In the genomic region with DNA sequence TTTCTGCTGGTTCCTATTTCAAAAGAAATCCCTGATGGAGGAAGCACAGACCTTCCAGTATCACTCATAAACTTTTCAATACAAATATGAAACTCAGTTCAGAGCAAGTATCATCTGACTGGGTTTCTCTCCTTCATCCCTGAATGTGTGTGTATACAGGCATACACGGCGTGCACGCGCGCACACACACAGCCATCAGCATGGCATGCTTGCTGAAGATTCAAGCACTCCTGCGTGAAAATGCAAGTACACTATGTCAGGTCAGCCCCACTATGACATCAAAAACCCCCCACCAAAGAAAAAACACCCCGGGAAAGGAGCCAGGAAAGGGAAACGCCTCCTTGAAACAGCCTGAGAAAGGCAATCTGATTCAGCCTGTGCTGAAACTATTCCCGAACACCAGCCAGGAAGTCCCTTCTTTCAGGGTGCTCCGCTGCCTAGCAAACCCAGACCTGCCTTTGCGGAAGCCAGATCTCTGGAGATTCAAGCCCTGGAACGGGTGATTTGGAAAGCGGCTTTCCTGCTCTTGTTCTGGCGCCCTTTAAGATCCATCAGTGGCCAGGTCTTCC, we compare ENCODE assay signal across 8 cellular contexts. TPM values are rescaled to one million over a fixed set of nuclear protein-coding genes. Genes with fewer than 3 reads are reported as not detected.
DNase-seq lines count a peak whose midpoint lies in the region; ATAC-seq and TF ChIP-seq lines count a peak whose summit lies in the region.

No MANE protein-coding gene starts in this region.

- WGBS in body of pancreas, 2 donors: 33 to 46% methylated on average over 14 of the region's 14 CpGs
- 1 to 9% (median 4%) methylated on average over 14 of the region's 14 CpGs for WGBS in spleen, 5 donors

- H3K4me1 Mint-ChIP-seq in immature natural killer cell (peaks cover 6 to 7% of the 10 kb centered on the region in 2 donors), CD14-positive monocyte (peaks cover 3% of the 10 kb centered on the region)

- H3K27ac ChIP-seq in body of pancreas (peak overlapping the region; percentile 37 to 56 (median 44)), spleen (peak overlapping the region; percentile 2 to 74 (median 54))

- ATAC-seq in GM18517 (IDR thresholded peaks at IDR 0.05; ENCODE audit: unreplicated experiment) (peak; percentile 7), body of pancreas (peak; percentile 54), HG03439 (IDR thresholded peaks at IDR 0.05; ENCODE audit: unreplicated experiment) (no peak)

- H3K27me3 ChIP-seq in body of pancreas: no peaks in the 10 kb centered on the region
- H3K27me3 ChIP-seq in spleen (replicated peaks in 1 of 7): peaks cover 0 to 3% (median 0%) of the 10 kb centered on the region in 7 donors

- H3K36me3 Mint-ChIP-seq in immature natural killer cell: peaks cover 0 to 6% (median 5%) of the 10 kb centered on the region in 3 donors
- no peaks in the 10 kb centered on the region for H3K36me3 Mint-ChIP-seq in CD14-positive monocyte

- H3K9me3 Mint-ChIP-seq in immature natural killer cell (no peaks in the 10 kb centered on the region), CD14-positive monocyte (peaks cover 0 to 9% (median 2%) of the 10 kb centered on the region in 7 donors)

- H3K27me3 Mint-ChIP-seq in immature natural killer cell (ENCODE audit: low read depth in 3 of 3): no peaks in the 10 kb centered on the region
- H3K27me3 Mint-ChIP-seq in CD14-positive monocyte (ENCODE audit: low read depth in 3 of 3): peaks cover 0 to 10% (median 4%) of the 10 kb centered on the region in 3 donors

- no peaks in the 10 kb centered on the region for H3K36me3 ChIP-seq in body of pancreas (replicated peaks in 1 of 2; ENCODE audit: insufficient read depth in 1 of 2, low read depth in 2 of 2)
- no peaks in the 10 kb centered on the region for H3K36me3 ChIP-seq in spleen

- intact Hi-C loops in body of pancreas (cut with DNase I) (no loop called here), spleen (cut with DNase I; ENCODE audit: low total_unique reads) (no loop called here), CD14-positive monocyte (cut with micrococcal nuclease) (no loop called here)

- H3K4me1 ChIP-seq in body of pancreas (peaks cover 12% of the 10 kb centered on the region), spleen (peaks cover 17 to 46% (median 37%) of the 10 kb centered on the region in 6 donors)

- peak; percentile 31 for DNase-seq in AG08396 (ENCODE audit: low spot score)
- peak; percentile 55 for DNase-seq in HT-29 (ENCODE audit: low spot score)
- DNase-seq in body of pancreas: peak in 3 of 4 donors; percentile 16 to 38 (median 28)
- peak in 2 of 3 donors; percentile 8 to 23 for DNase-seq in immature natural killer cell
- peak; percentile 73 for DNase-seq in spleen
- no peak for DNase-seq in CD14-positive monocyte (ENCODE audit: low spot score)

- H3K27ac Mint-ChIP-seq in immature natural killer cell (no peak overlapping the region), CD14-positive monocyte (no peak overlapping the region)

- H3K4me3 ChIP-seq in body of pancreas (no peak overlapping the region), spleen (peak overlapping the region; percentile 11 to 65 (median 36))

- H3K9me3 ChIP-seq in body of pancreas (no peaks in the 10 kb centered on the region), spleen (peaks cover 0 to 4% (median 0%) of the 10 kb centered on the region in 8 donors)

- no peak for TF ChIP-seq POLR2A in body of pancreas (IDR thresholded peaks at IDR 0.05)
- TF ChIP-seq POLR2A in spleen (IDR thresholded peaks at IDR 0.05): no peak

- TF ChIP-seq CTCF in body of pancreas (IDR thresholded peaks at IDR 0.05) (no peak), spleen (IDR thresholded peaks at IDR 0.05 in 8 of 11, conservative IDR thresholded peaks at IDR 0.05 in 3 of 11) (no peak), CD14-positive monocyte (IDR thresholded peaks at IDR 0.05) (no peak)

- H3K4me3 Mint-ChIP-seq in immature natural killer cell (no peak overlapping the region), CD14-positive monocyte (no peak overlapping the region)

RNA-seq across cellular contexts. Expression of a gene that starts 0.8 kb away (rescaled TPM):
- 3.5 and 4.5 TPM in 2 replicates for total RNA-seq in HT-29 (2014; rRNA removed; shearing (Covaris generic))
- total RNA-seq in body of pancreas (1 to 10 TPM; 3.3 to 5.7 TPM), spleen (10 to 100 TPM in 4 of 7 donors, 1 to 10 TPM in 3; 7.4 to 17.9 (median 11.7) TPM)
- polyA plus RNA-seq in immature natural killer cell (1 to 10 TPM in 2 of 3 donors, not detected in 1; 1.2 to 3.4 TPM), spleen (1 to 10 TPM; 1.3 to 2.7 (median 2.2) TPM), CD14-positive monocyte (not detected)

RNA-seq across cellular contexts. Expression of a gene that starts 19.1 kb away (rescaled TPM):
- 16.0 and 20.1 TPM in 2 replicates for total RNA-seq in HT-29 (2014; rRNA removed; shearing (Covaris generic))
- total RNA-seq in body of pancreas: 1 to 10 TPM; 7.3 TPM
- polyA plus RNA-seq in immature natural killer cell: 10 to 100 TPM in 2 of 3 donors, 1 to 10 TPM in 1; 7.1 to 27.1 (median 15.0) TPM
- total RNA-seq in spleen: 10 to 100 TPM; 11.2 to 27.6 (median 22.9) TPM
- 10 to 100 TPM; 18.3 to 32.3 (median 21.3) TPM for polyA plus RNA-seq in spleen
- 10 to 100 TPM in 1 of 2 donors, 1 to 10 TPM in 1; 8.3 to 10.8 TPM for polyA plus RNA-seq in CD14-positive monocyte

Comparison
In these comparisons a context has a peak if more than half of its experiments do, and no peak if none do; other contexts are left out.
1. H3K4me3 ChIP-seq: peak in spleen (8 of 8); none in body of pancreas (0 of 2).